In the genomic region with DNA sequence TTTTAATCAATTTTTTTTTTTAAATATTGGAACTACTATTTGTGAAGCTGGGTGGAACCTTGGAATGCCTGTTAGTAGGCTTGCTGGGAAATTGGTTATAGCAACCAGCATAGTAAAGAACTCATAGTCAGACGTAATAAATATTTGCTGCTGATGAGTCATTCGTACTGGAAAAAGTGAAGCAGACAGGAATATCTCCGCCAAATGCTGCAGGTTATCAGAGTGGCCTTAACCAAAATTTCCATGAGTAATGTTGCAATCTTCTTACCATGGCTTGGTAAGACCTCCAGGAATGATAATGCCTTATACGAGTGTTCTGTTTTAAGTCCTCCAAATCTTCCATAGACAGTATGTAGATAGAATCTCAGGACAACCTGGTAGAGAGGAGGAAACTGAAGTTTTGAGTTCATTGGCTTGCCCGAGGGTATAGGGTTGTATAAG, we compare ENCODE assay signal across 2 cellular contexts.
TF ChIP-seq lines count a peak whose summit lies in the region.

No MANE protein-coding gene starts in this region.

TF ChIP-seq in K562, 482 proteins besides CTCF, POLR2A, EP300 and RAD21 (continued from another document and continues in another):
- TF ChIP-seq, protein P1, sequence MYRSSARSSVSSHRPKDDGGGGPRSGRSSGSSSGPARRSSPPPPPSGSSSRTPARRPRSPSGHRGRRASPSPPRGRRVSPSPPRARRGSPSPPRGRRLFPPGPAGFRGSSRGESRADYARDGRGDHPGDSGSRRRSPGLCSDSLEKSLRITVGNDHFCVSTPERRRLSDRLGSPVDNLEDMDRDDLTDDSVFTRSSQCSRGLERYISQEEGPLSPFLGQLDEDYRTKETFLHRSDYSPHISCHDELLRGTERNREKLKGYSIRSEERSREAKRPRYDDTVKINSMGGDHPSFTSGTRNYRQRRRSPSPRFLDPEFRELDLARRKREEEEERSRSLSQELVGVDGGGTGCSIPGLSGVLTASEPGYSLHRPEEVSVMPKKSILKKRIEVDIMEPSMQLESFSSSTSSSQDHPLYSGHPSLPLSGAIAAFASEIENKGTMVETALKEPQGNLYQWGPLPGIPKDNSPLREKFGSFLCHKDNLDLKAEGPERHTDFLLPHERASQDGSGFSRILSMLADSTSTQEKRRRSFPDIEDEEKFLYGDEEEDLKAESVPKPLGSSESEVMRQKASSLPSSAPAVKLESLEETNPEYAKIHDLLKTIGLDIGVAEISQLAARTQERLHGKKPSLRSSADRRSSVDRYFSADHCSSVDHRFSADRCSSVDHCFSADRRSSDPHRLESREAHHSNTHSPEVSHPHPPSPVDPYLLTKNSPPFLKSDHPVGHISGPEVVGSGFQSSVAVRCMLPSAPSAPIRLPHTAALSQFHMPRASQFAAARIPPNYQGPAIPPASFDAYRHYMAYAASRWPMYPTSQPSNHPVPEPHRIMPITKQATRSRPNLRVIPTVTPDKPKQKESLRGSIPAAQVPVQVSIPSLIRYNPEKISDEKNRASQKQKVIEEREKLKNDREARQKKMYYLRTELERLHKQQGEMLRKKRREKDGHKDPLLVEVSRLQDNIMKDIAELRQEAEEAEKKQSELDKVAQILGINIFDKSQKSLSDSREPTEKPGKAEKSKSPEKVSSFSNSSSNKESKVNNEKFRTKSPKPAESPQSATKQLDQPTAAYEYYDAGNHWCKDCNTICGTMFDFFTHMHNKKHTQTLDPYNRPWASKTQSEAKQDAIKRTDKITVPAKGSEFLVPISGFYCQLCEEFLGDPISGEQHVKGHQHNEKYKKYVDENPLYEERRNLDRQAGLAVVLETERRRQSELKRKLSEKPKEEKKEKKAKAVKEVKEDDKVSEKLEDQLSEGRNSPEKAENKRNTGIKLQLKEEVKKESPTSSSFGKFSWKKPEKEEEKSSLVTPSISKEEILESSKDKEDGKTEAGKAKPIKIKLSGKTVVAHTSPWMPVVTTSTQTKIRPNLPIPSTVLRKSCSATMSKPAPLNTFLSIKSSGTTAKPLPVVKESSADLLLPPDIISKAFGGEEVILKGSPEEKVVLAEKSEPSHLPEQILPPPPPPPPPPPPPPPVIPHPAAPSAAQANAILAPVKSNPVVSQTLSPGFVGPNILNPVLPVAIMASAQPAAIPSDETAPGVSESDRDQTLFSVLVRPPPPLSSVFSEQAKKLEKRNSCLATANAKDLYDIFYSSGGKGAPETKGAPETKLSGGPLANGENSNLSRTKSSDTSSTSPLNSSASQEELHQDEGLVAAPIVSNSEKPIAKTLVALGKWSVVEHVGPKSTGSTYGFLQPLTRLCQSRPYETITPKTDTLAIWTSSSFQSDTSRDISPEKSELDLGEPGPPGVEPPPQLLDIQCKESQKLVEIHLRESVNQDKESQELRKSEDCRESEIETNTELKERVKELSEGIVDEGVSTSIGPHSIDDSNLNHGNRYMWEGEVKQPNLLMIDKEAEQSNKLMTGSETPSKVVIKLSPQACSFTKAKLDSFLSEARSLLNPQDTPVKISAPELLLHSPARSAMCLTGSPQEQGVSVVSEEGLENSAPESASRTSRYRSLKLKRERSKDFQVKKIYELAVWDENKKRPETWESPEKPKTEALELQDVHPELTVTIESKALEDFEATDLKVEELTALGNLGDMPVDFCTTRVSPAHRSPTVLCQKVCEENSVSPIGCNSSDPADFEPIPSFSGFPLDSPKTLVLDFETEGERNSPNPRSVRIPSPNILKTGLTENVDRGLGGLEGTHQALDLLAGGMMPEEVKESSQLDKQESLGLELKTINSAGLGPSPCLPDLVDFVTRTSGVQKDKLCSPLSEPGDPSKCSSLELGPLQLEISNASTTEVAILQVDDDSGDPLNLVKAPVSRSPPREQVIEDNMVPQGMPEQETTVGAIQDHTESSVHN (IDR thresholded peaks at IDR 0.05; ENCODE audit: borderline replicate concordance in 1 of 2, low read depth in 1 of 2), result peak in 1 of 2 experiments; percentile 75; a peak in 2 of 4 replicates
- 0 out of 2 replicates have a peak, but pooled peaks have one; percentile 30 for TF ChIP-seq NFIC (IDR thresholded peaks at IDR 0.05)
- no peak for TF ChIP-seq DMBX1 (CRISPR knock-in tag; IDR thresholded peaks at IDR 0.05; ENCODE audit: borderline replicate concordance)
- TF ChIP-seq C11orf30 (IDR thresholded peaks at IDR 0.05; ENCODE audit: low read depth), result peak; percentile 13; the same call in 1 of the 2 replicates
- no peak for TF ChIP-seq ZC3H4 (CRISPR knock-in tag; IDR thresholded peaks at IDR 0.05; ENCODE audit: borderline replicate concordance)
- peak; percentile 50; the same call in 1 of the 2 replicates for TF ChIP-seq POLR2H (tag; IDR thresholded peaks at IDR 0.05; ENCODE audit: low read depth)
- TF ChIP-seq LCOR (CRISPR knock-in tag; IDR thresholded peaks at IDR 0.05), result peak; percentile 79; the same call in 1 of the 2 replicates
- peak; percentile 49; the same call in 1 of the 2 replicates for TF ChIP-seq CXXC5 (CRISPR knock-in tag; IDR thresholded peaks at IDR 0.05)
- TF ChIP-seq, protein P2, sequence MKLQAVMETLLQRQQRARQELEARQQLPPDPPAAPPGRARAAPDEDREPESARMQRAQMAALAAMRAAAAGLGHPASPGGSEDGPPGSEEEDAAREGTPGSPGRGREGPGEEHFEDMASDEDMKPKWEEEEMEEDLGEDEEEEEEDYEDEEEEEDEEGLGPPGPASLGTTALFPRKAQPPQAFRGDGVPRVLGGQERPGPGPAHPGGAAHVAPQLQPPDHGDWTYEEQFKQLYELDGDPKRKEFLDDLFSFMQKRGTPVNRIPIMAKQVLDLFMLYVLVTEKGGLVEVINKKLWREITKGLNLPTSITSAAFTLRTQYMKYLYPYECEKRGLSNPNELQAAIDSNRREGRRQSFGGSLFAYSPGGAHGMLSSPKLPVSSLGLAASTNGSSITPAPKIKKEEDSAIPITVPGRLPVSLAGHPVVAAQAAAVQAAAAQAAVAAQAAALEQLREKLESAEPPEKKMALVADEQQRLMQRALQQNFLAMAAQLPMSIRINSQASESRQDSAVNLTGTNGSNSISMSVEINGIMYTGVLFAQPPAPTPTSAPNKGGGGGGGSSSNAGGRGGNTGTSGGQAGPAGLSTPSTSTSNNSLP (IDR thresholded peaks at IDR 0.05; ENCODE audit: borderline replicate concordance, low read depth, low read length), result peak; percentile 80
- TF ChIP-seq, protein P3, sequence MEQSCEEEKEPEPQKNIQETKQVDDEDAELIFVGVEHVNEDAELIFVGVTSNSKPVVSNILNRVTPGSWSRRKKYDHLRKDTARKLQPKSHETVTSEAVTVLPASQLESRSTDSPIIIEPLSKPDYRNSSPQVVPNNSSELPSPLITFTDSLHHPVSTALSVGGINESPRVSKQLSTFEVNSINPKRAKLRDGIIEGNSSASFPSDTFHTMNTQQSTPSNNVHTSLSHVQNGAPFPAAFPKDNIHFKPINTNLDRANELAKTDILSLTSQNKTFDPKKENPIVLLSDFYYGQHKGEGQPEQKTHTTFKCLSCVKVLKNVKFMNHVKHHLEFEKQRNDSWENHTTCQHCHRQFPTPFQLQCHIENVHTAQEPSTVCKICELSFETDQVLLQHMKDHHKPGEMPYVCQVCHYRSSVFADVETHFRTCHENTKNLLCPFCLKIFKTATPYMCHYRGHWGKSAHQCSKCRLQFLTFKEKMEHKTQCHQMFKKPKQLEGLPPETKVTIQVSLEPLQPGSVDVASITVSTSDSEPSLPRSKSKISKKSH (CRISPR knock-in tag; IDR thresholded peaks at IDR 0.05), result no peak

TF ChIP-seq in HepG2, 621 proteins besides CTCF, POLR2A, EP300 and RAD21 (continued from another document and continues in another):
- TF ChIP-seq, protein P4, sequence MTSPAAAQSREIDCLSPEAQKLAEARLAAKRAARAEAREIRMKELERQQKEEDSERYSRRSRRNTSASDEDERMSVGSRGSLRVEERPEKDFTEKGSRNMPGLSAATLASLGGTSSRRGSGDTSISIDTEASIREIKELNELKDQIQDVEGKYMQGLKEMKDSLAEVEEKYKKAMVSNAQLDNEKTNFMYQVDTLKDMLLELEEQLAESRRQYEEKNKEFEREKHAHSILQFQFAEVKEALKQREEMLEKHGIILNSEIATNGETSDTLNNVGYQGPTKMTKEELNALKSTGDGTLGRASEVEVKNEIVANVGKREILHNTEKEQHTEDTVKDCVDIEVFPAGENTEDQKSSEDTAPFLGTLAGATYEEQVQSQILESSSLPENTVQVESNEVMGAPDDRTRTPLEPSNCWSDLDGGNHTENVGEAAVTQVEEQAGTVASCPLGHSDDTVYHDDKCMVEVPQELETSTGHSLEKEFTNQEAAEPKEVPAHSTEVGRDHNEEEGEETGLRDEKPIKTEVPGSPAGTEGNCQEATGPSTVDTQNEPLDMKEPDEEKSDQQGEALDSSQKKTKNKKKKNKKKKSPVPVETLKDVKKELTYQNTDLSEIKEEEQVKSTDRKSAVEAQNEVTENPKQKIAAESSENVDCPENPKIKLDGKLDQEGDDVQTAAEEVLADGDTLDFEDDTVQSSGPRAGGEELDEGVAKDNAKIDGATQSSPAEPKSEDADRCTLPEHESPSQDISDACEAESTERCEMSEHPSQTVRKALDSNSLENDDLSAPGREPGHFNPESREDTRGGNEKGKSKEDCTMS (CRISPR knock-in tag; conservative IDR thresholded peaks at IDR 0.05), result no peak
- TF ChIP-seq, protein P5, sequence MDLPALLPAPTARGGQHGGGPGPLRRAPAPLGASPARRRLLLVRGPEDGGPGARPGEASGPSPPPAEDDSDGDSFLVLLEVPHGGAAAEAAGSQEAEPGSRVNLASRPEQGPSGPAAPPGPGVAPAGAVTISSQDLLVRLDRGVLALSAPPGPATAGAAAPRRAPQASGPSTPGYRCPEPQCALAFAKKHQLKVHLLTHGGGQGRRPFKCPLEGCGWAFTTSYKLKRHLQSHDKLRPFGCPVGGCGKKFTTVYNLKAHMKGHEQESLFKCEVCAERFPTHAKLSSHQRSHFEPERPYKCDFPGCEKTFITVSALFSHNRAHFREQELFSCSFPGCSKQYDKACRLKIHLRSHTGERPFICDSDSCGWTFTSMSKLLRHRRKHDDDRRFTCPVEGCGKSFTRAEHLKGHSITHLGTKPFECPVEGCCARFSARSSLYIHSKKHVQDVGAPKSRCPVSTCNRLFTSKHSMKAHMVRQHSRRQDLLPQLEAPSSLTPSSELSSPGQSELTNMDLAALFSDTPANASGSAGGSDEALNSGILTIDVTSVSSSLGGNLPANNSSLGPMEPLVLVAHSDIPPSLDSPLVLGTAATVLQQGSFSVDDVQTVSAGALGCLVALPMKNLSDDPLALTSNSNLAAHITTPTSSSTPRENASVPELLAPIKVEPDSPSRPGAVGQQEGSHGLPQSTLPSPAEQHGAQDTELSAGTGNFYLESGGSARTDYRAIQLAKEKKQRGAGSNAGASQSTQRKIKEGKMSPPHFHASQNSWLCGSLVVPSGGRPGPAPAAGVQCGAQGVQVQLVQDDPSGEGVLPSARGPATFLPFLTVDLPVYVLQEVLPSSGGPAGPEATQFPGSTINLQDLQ (CRISPR knock-in tag; IDR thresholded peaks at IDR 0.05), result no peak
- no peak for TF ChIP-seq ZNF205 (CRISPR knock-in tag; IDR thresholded peaks at IDR 0.05)
- no peak for TF ChIP-seq ZNF724P (CRISPR knock-in tag; IDR thresholded peaks at IDR 0.05; ENCODE audit: borderline replicate concordance)
- TF ChIP-seq, protein P6, sequence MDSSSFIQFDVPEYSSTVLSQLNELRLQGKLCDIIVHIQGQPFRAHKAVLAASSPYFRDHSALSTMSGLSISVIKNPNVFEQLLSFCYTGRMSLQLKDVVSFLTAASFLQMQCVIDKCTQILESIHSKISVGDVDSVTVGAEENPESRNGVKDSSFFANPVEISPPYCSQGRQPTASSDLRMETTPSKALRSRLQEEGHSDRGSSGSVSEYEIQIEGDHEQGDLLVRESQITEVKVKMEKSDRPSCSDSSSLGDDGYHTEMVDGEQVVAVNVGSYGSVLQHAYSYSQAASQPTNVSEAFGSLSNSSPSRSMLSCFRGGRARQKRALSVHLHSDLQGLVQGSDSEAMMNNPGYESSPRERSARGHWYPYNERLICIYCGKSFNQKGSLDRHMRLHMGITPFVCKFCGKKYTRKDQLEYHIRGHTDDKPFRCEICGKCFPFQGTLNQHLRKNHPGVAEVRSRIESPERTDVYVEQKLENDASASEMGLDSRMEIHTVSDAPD (CRISPR knock-in tag; IDR thresholded peaks at IDR 0.05), result peak; percentile 74; the same call in 1 of the 2 replicates
- TF ChIP-seq HNRNPLL (IDR thresholded peaks at IDR 0.05; ENCODE audit: low read depth, low read length, poor library complexity, severe bottlenecking), result no peak
- TF ChIP-seq KDM1A (CRISPR knock-in tag; IDR thresholded peaks at IDR 0.05), result no peak
- 0 out of 2 replicates have a peak, but pooled peaks have one; percentile 18 for TF ChIP-seq ELF3 (CRISPR knock-in tag; IDR thresholded peaks at IDR 0.05)
- TF ChIP-seq ZNF615 (CRISPR knock-in tag; IDR thresholded peaks at IDR 0.05; ENCODE audit: borderline replicate concordance), result no peak
- no peak for TF ChIP-seq ZNF460 (CRISPR knock-in tag; IDR thresholded peaks at IDR 0.05; ENCODE audit: borderline replicate concordance)
- TF ChIP-seq ZNF703 (CRISPR knock-in tag; IDR thresholded peaks at IDR 0.05; ENCODE audit: borderline replicate concordance), result no peak
- no peak for TF ChIP-seq KLF11 (CRISPR knock-in tag; IDR thresholded peaks at IDR 0.05)
- no peak for TF ChIP-seq ZNF326 (CRISPR knock-in tag; IDR thresholded peaks at IDR 0.05; ENCODE audit: borderline replicate concordance)
- no peak for TF ChIP-seq TAF15 (IDR thresholded peaks at IDR 0.05; ENCODE audit: low read depth, low read length, poor library complexity, severe bottlenecking)
- no peak for TF ChIP-seq KLF16 (CRISPR knock-in tag; IDR thresholded peaks at IDR 0.05)
- no peak for TF ChIP-seq NPAS2 (CRISPR knock-in tag; IDR thresholded peaks at IDR 0.05; ENCODE audit: borderline replicate concordance)
- TF ChIP-seq TAF1 (CRISPR knock-in tag; IDR thresholded peaks at IDR 0.05), result no peak
- no peak for TF ChIP-seq ZNF138 (CRISPR knock-in tag; IDR thresholded peaks at IDR 0.05; ENCODE audit: low read depth)
- 0 out of 2 replicates have a peak, but pooled peaks have one; percentile 5 for TF ChIP-seq MIER3 (CRISPR knock-in tag; IDR thresholded peaks at IDR 0.05; ENCODE audit: borderline replicate concordance)
- no peak for TF ChIP-seq ATF7 (IDR thresholded peaks at IDR 0.05)
- TF ChIP-seq ATF7 (CRISPR knock-in tag; IDR thresholded peaks at IDR 0.05), result no peak
- TF ChIP-seq GLI4 (CRISPR knock-in tag; IDR thresholded peaks at IDR 0.05; ENCODE audit: borderline replicate concordance), result no peak
- TF ChIP-seq, protein P7, sequence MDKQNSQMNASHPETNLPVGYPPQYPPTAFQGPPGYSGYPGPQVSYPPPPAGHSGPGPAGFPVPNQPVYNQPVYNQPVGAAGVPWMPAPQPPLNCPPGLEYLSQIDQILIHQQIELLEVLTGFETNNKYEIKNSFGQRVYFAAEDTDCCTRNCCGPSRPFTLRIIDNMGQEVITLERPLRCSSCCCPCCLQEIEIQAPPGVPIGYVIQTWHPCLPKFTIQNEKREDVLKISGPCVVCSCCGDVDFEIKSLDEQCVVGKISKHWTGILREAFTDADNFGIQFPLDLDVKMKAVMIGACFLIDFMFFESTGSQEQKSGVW (CRISPR knock-in tag; IDR thresholded peaks at IDR 0.05; ENCODE audit: borderline replicate concordance), result no peak
- no peak for TF ChIP-seq ZSCAN29 (CRISPR knock-in tag; conservative IDR thresholded peaks at IDR 0.05)
- no peak for TF ChIP-seq ZNF672 (CRISPR knock-in tag; IDR thresholded peaks at IDR 0.05)
- TF ChIP-seq ZFP1 (CRISPR knock-in tag; IDR thresholded peaks at IDR 0.05), result no peak
